In the genomic region with DNA sequence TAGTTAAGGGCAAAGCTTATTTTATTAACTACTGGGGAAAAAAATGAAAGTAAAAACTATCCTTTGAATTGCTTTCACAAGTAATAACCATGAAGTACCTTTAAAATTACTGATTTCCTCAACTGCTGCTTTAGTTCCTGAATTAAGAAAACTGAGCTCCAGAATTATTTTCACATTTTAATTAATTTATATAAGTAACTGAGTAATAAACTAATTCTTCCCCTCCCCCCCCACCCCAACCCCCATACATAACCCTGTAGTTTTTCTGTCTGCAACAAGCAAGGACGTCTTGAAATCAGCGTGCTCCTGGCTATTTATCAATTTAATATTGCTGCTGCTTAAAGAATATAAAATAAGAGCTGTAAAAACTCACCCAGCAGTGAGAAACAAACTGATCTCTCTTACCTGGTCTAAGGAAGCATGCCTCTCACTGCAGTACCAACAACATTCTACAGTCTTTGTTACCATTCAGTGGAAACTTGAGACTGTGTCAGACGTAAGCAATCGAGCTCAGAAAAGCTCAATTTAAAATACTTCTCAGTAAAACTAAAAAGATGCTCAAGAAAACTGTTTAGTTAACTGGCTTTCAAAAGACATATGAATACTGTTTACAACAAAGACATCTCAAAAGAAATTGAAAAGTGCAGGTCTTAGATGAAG, we compare ENCODE assay signal across 8 cellular contexts.
DNase-seq lines count a peak whose midpoint lies in the region; ATAC-seq and TF ChIP-seq lines count a peak whose summit lies in the region.

No MANE protein-coding gene starts in this region.

- no peaks in the 10 kb centered on the region for H4K20me1 ChIP-seq in hepatocyte (ENCODE audit: insufficient read depth, poor library complexity, severe bottlenecking)

- H3K4me3 ChIP-seq in AG04449 (ENCODE audit: low read depth, low read length) (peak overlapping the region; percentile 59), ascending aorta (peak overlapping the region; percentile 52 to 62), hepatocyte (peak overlapping the region; percentile 31)

- TF ChIP-seq CTCF in AG04449 (IDR thresholded peaks at IDR 0.05; ENCODE audit: insufficient read depth, low read length, missing control alignments) (no peak), GM10248 (IDR thresholded peaks at IDR 0.05; ENCODE audit: control extremely low read depth, extremely low read depth, low read depth, missing control alignments) (no peak), ascending aorta (IDR thresholded peaks at IDR 0.05) (peak in 1 of 3 experiments; percentile 7), hepatocyte (IDR thresholded peaks at IDR 0.05; ENCODE audit: poor library complexity) (no peak)

- H3K27me3 ChIP-seq in ascending aorta, result no peaks in the 10 kb centered on the region
- H3K27me3 ChIP-seq in hepatocyte, result no peaks in the 10 kb centered on the region

- ATAC-seq in HG02981 (IDR thresholded peaks at IDR 0.05; ENCODE audit: unreplicated experiment) (peak; percentile 57), HG03457 (IDR thresholded peaks at IDR 0.05; ENCODE audit: unreplicated experiment) (no peak)

- DNase-seq in AG04449 (ENCODE audit: low read depth, low spot score) (peak; percentile 19), GM10248 (ENCODE audit: extremely low spot score) (peak; percentile 43), NCI-H446 treated with DMSO at 0.1 percent for 48 hours (lab: John Stamatoyannopoulos, UW) (peak; percentile 60), ascending aorta (ENCODE audit: low spot score in 2 of 2) (no peak), hepatocyte (ENCODE audit: low spot score) (peak; percentile 71), renal cortical epithelial cell (ENCODE audit: low read depth) (peak; percentile 90)

- H3K36me3 ChIP-seq in ascending aorta (no peaks in the 10 kb centered on the region), hepatocyte (replicated peaks; ENCODE audit: insufficient read depth, low read depth) (no peaks in the 10 kb centered on the region)

- H3K9me2 ChIP-seq in hepatocyte (replicated peaks; ENCODE audit: insufficient read depth), result no peaks in the 10 kb centered on the region

- CTCF ChIA-PET in AG04449 (lab: Yijun Ruan, JAX), result interaction anchor here (1.0 kb wide), 1 partner anchor 8 kb away, joined by 3 read pairs; no protein-coding TSS in a partner anchor
- CTCF ChIA-PET in GM10248 (lab: Yijun Ruan, JAX), result interaction anchor here (0.6 to 1.7 kb wide), 8 partner anchors 10 to 251 kb away, joined by 3 to 7 read pairs (median 3); no protein-coding TSS in a partner anchor

- POLR2A ChIA-PET in AG04449 (lab: Yijun Ruan, JAX) (no interaction called here), GM10248 (lab: Yijun Ruan, JAX) (interaction anchor here (0.7 kb wide), 1 partner anchor 516 kb away, joined by 6 read pairs; no protein-coding TSS in a partner anchor)

- no peak overlapping the region for H2AFZ ChIP-seq in hepatocyte

- H3K4me1 ChIP-seq in ascending aorta (peaks cover 0 to 4% of the 10 kb centered on the region in 2 donors), hepatocyte (ENCODE audit: insufficient read depth) (peaks cover under 1% of the 10 kb centered on the region)

- peak overlapping the region; percentile 73 for H3K4me2 ChIP-seq in hepatocyte

- no peaks in the 10 kb centered on the region for H3K9me3 ChIP-seq in ascending aorta
- no peaks in the 10 kb centered on the region for H3K9me3 ChIP-seq in hepatocyte (ENCODE audit: low read depth)

- 1% methylated on average over 4 of the region's 4 CpGs for WGBS in hepatocyte (ENCODE audit: low lambda C conversion rate, missing lambda C conversion rate)

- peaks cover 38% of the 10 kb centered on the region for H3K79me2 ChIP-seq in hepatocyte

- H3K27ac ChIP-seq in ascending aorta (no peak overlapping the region), hepatocyte (peak overlapping the region; percentile 40)

- intact Hi-C loops in ascending aorta (cut with DNase I), result no loop called here

Comparison
In these comparisons a context has a peak if more than half of its experiments do, and no peak if none do; other contexts are left out.
1. DNase-seq: peak in AG04449 (single experiment), GM10248 (single experiment), NCI-H446 treated with DMSO at 0.1 percent for 48 hours (single experiment), hepatocyte (single experiment) and renal cortical epithelial cell (single experiment); none in ascending aorta (0 of 2).
2. Peak in every context shown above with its lines, with median percentiles within 50 percentile points of each other: H3K4me3 ChIP-seq.